In the genomic region with DNA sequence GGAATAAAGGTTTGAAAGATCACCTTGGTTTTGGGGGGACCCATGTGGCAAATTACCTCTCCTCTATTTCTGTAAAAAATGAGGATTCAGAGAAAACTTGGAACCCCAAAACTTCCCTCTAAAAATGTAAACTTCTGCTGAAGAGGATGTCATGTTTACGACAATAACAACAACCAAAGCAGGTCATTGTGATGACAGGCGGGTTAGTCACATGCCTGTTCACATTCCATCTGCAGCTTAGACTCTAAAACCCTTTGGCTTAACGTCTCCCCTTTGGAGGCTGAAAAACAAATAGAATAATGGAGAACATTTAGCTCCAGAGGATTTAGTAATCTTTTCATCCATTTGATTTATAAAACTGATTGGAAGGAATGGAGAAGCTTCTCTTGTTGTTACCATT, we compare ENCODE assay signal across 14 cellular contexts.
A peak's percentile ranks its signal among the peaks of the same experiment; 100 is the strongest.
DNase-seq lines count a peak whose midpoint lies in the region; ATAC-seq and TF ChIP-seq lines count a peak whose summit lies in the region.
"Had no signal": no experiment of that assay in that cellular context is flagged by ENCODE, and none has a peak within 500 bp of the region (broad histone marks: within the 10 kb centered on the region; RNA-seq: fewer than 3 reads in every experiment).

No MANE protein-coding gene starts in this region.

- no peak overlapping the region for H3K4me2 ChIP-seq in mesenchymal stem cell (ENCODE audit: low read length, poor library complexity, severe bottlenecking)
- H3K4me2 ChIP-seq in MM.1S (ENCODE audit: low read depth, low read length): no peak overlapping the region

- no peak overlapping the region for H2BK5ac ChIP-seq in mesenchymal stem cell (ENCODE audit: low read depth, low read length, poor library complexity, severe bottlenecking)

- H4K8ac ChIP-seq in mesenchymal stem cell (ENCODE audit: low read length): no peak overlapping the region

- no peak for ATAC-seq in right cardiac atrium
- ATAC-seq: effector memory CD8-positive, alpha-beta T cell; naive thymus-derived CD4-positive, alpha-beta T cell had no signal

- 41% methylated on average over 3 of the region's 3 CpGs for WGBS in right cardiac atrium
- WGBS in mesenchymal stem cell: 0% methylated on average over 1 of the region's 3 CpGs

- TF ChIP-seq CTCF in right atrium auricular region (IDR thresholded peaks at IDR 0.05) (no peak), coronary artery (IDR thresholded peaks at IDR 0.05) (no peak), vagina (IDR thresholded peaks at IDR 0.05) (no peak), MM.1S (IDR thresholded peaks at IDR 0.05; ENCODE audit: low read length) (no peak)

- H3K9me2 ChIP-seq in MM.1S (replicated peaks; ENCODE audit: insufficient read depth, low read length): no peaks in the 10 kb centered on the region

- H3F3A ChIP-seq in MM.1S (ENCODE audit: insufficient read depth, low read length): peaks cover 10% of the 10 kb centered on the region

- no peaks in the 10 kb centered on the region for H3K79me2 ChIP-seq in MM.1S (ENCODE audit: low read length)

- H3K9ac ChIP-seq in mesenchymal stem cell (ENCODE audit: low read length): peak overlapping the region; percentile 83
- H3K9ac ChIP-seq in MM.1S (ENCODE audit: low read length): no peak overlapping the region

- H2BK15ac ChIP-seq in mesenchymal stem cell (ENCODE audit: low read depth, poor library complexity, severe bottlenecking): no peak overlapping the region

- H3K4me1 ChIP-seq in right atrium auricular region: peaks cover 0 to 18% of the 10 kb centered on the region in 2 donors
- no peaks in the 10 kb centered on the region for H3K4me1 ChIP-seq in right cardiac atrium (ENCODE audit: control insufficient read depth, insufficient read depth, low read length)
- no peaks in the 10 kb centered on the region for H3K4me1 ChIP-seq in mesenchymal stem cell (ENCODE audit: control insufficient read depth, insufficient read depth, low read depth, low read length)
- H3K4me1 ChIP-seq in vagina: peaks cover 13% of the 10 kb centered on the region
- H3K4me1 ChIP-seq in MM.1S (ENCODE audit: low read length): peaks cover 16% of the 10 kb centered on the region

- DNase-seq in right atrium auricular region (ENCODE audit: low spot score) (no peak), right cardiac atrium (no peak), coronary artery (ENCODE audit: low spot score) (no peak), mesenchymal stem cell (peak; percentile 50), vagina (ENCODE audit: extremely low spot score in 2 of 2) (no peak), MM.1S (no peak), D341Med (ENCODE audit: low spot score) (no peak), H4 (ENCODE audit: low spot score) (no peak)
- DNase-seq: ACHN; activated CD8-positive, alpha-beta memory T cell treated with anti-CD3 and anti-CD28 coated beads, Interleukin-2, amount 50 U/mL, for 4 hours; effector memory CD8-positive, alpha-beta T cell; naive thymus-derived CD4-positive, alpha-beta T cell; RPMI8226 had no signal

- H3K79me1 ChIP-seq in mesenchymal stem cell (replicated peaks; ENCODE audit: low read length, poor library complexity, severe bottlenecking): no peaks in the 10 kb centered on the region

- no peak overlapping the region for H2BK12ac ChIP-seq in mesenchymal stem cell (ENCODE audit: low read length in 2 of 2)

- H3K23ac ChIP-seq in mesenchymal stem cell (ENCODE audit: low read length in 2 of 2): no peak overlapping the region

- no peaks in the 10 kb centered on the region for H3K36me3 ChIP-seq in right atrium auricular region
- no peaks in the 10 kb centered on the region for H3K36me3 ChIP-seq in mesenchymal stem cell (ENCODE audit: control insufficient read depth in 1 of 2, insufficient read depth in 2 of 2, low read depth in 1 of 2, low read length in 2 of 2)
- H3K36me3 ChIP-seq in vagina: no peaks in the 10 kb centered on the region
- H3K36me3 ChIP-seq in MM.1S (replicated peaks; ENCODE audit: insufficient read depth, low read length): no peaks in the 10 kb centered on the region

- no peak overlapping the region for H4K91ac ChIP-seq in mesenchymal stem cell (ENCODE audit: low read length)

- H4K20me1 ChIP-seq in MM.1S (ENCODE audit: insufficient read depth, low read length): no peaks in the 10 kb centered on the region

- no peaks in the 10 kb centered on the region for H3K9me3 ChIP-seq in right atrium auricular region
- no peaks in the 10 kb centered on the region for H3K9me3 ChIP-seq in right cardiac atrium (ENCODE audit: control insufficient read depth, low read length)
- H3K9me3 ChIP-seq in mesenchymal stem cell (ENCODE audit: control insufficient read depth, low read length): peaks cover 10% of the 10 kb centered on the region
- H3K9me3 ChIP-seq in vagina: no peaks in the 10 kb centered on the region
- no peaks in the 10 kb centered on the region for H3K9me3 ChIP-seq in MM.1S (replicated peaks; ENCODE audit: insufficient read depth, low read length)

- no peak overlapping the region for H2AK5ac ChIP-seq in mesenchymal stem cell (ENCODE audit: low read length, severe bottlenecking)

- H3K4me3 ChIP-seq in right atrium auricular region: no peak overlapping the region
- no peak overlapping the region for H3K4me3 ChIP-seq in right cardiac atrium (ENCODE audit: low read length)
- H3K4me3 ChIP-seq in coronary artery: no peak overlapping the region
- no peak overlapping the region for H3K4me3 ChIP-seq in mesenchymal stem cell (ENCODE audit: insufficient read depth in 1 of 2, low read depth in 1 of 2, low read length in 2 of 2)
- H3K4me3 ChIP-seq in vagina: no peak overlapping the region
- no peak overlapping the region for H3K4me3 ChIP-seq in MM.1S (ENCODE audit: low read length)
- H3K4me3 ChIP-seq: skin epidermis had no signal

- TF ChIP-seq POLR2A in vagina (IDR thresholded peaks at IDR 0.05): no peak

- H2AFZ ChIP-seq in mesenchymal stem cell (ENCODE audit: low read depth, low read length) (no peak overlapping the region), MM.1S (ENCODE audit: low read length) (no peak overlapping the region)

- H2BK120ac ChIP-seq in mesenchymal stem cell (ENCODE audit: low read depth, low read length): no peak overlapping the region

- no peaks in the 10 kb centered on the region for H3K27me3 ChIP-seq in right atrium auricular region
- no peaks in the 10 kb centered on the region for H3K27me3 ChIP-seq in right cardiac atrium (ENCODE audit: control insufficient read depth, insufficient read depth)
- H3K27me3 ChIP-seq in mesenchymal stem cell (ENCODE audit: control insufficient read depth in 1 of 2, insufficient read depth in 1 of 2, low read length in 2 of 2): no peaks in the 10 kb centered on the region
- no peaks in the 10 kb centered on the region for H3K27me3 ChIP-seq in vagina
- H3K27me3 ChIP-seq in MM.1S (replicated peaks; ENCODE audit: insufficient read depth, low read length): no peaks in the 10 kb centered on the region

- intact Hi-C loops in right cardiac atrium (cut with DNase I) (no loop called here), vagina (cut with DNase I) (loop anchor here (5.0 kb wide), 1 partner anchor 33 kb away; no protein-coding TSS in a partner anchor)

- H3K27ac ChIP-seq in right atrium auricular region (peak overlapping the region; percentile 31 to 64), right cardiac atrium (ENCODE audit: low read length) (no peak overlapping the region), coronary artery (peak overlapping the region; percentile 56 to 78), mesenchymal stem cell (ENCODE audit: low read length, poor library complexity, severe bottlenecking) (peak overlapping the region; percentile 57), vagina (peak overlapping the region; percentile 38), MM.1S (ENCODE audit: low read length) (no peak overlapping the region)

- no peak overlapping the region for H3K18ac ChIP-seq in mesenchymal stem cell (ENCODE audit: low read depth in 1 of 2, low read length in 2 of 2)

- no peak overlapping the region for H3K14ac ChIP-seq in mesenchymal stem cell (ENCODE audit: low read length in 2 of 2)

- no peak overlapping the region for H3K4ac ChIP-seq in mesenchymal stem cell (ENCODE audit: low read depth in 1 of 2, low read length in 2 of 2)

Comparison
In these comparisons a context has a peak if more than half of its experiments do, and no peak if none do; other contexts are left out.
1. H3K27ac ChIP-seq: peak in right atrium auricular region (2 of 2), coronary artery (2 of 2), mesenchymal stem cell (single experiment) and vagina (single experiment); none in right cardiac atrium (single experiment) and MM.1S (single experiment).